Comparison of ENCODE assay signal across 1 cellular context in genomic region chr17:81241203-81241602, GRCh38.
TF ChIP-seq lines count a peak whose summit lies in the region.

No MANE protein-coding gene starts in this region.

TF ChIP-seq in A549, 52 proteins besides CTCF, POLR2A, EP300 and RAD21:
- TF ChIP-seq ELK1 (IDR thresholded peaks at IDR 0.05; ENCODE audit: low read depth, low read length) = no peak
- no peak for TF ChIP-seq RARB (CRISPR knock-in tag; IDR thresholded peaks at IDR 0.05)
- TF ChIP-seq HES2 (IDR thresholded peaks at IDR 0.05) = no peak
- no peak for TF ChIP-seq PBX3 (IDR thresholded peaks at IDR 0.05)
- TF ChIP-seq FOXS1 (CRISPR knock-in tag; IDR thresholded peaks at IDR 0.05) = no peak
- TF ChIP-seq HOXB5 (CRISPR knock-in tag; IDR thresholded peaks at IDR 0.05) = no peak
- TF ChIP-seq E2F6 (IDR thresholded peaks at IDR 0.05; ENCODE audit: borderline replicate concordance, low read depth) = no peak
- TF ChIP-seq SREBF2 (IDR thresholded peaks at IDR 0.05) = no peak
- TF ChIP-seq ZNF302 (CRISPR knock-in tag; IDR thresholded peaks at IDR 0.05) = no peak
- TF ChIP-seq EHMT2 (IDR thresholded peaks at IDR 0.05; ENCODE audit: low read depth) = no peak
- TF ChIP-seq NFE2L2 (conservative IDR thresholded peaks at IDR 0.05; ENCODE audit: low read length) = no peak
- no peak for TF ChIP-seq MYC (IDR thresholded peaks at IDR 0.05; ENCODE audit: borderline replicate concordance, low read length)
- TF ChIP-seq KDM5A (IDR thresholded peaks at IDR 0.05) = no peak
- no peak for TF ChIP-seq HDAC2 (IDR thresholded peaks at IDR 0.05)
- no peak for TF ChIP-seq TFCP2L1 (CRISPR knock-in tag; IDR thresholded peaks at IDR 0.05)
- no peak for TF ChIP-seq NPAS2 (CRISPR knock-in tag; IDR thresholded peaks at IDR 0.05; ENCODE audit: borderline replicate concordance)
